ENCODE assay signal across 1 cellular context in the genomic region with DNA sequence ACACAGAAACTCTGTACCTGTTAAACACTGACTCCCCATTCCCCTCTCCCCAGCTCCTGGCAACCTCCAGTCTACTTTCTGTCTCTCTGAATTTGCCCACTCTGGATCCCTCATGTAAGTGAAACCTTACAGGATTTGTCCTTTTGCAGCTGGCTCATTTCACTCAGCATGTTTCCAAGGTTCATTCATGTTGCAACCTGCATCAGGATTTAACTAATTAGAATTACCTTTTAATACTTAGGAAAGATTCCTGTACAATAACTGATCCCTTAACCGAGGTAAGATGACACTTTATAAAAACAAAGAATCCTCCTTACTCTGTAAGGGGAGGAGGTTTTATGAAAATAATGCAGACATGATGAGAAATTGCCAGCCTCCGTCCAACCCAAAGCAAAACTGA.
TF ChIP-seq lines count a peak whose summit lies in the region.

No MANE protein-coding gene starts in this region.

TF ChIP-seq in HEK293, 187 proteins besides CTCF, POLR2A, EP300 and RAD21 (continued from another document):
- TF ChIP-seq, protein P1, sequence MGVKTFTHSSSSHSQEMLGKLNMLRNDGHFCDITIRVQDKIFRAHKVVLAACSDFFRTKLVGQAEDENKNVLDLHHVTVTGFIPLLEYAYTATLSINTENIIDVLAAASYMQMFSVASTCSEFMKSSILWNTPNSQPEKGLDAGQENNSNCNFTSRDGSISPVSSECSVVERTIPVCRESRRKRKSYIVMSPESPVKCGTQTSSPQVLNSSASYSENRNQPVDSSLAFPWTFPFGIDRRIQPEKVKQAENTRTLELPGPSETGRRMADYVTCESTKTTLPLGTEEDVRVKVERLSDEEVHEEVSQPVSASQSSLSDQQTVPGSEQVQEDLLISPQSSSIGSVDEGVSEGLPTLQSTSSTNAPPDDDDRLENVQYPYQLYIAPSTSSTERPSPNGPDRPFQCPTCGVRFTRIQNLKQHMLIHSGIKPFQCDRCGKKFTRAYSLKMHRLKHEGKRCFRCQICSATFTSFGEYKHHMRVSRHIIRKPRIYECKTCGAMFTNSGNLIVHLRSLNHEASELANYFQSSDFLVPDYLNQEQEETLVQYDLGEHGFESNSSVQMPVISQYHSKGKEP (tag by site-specific recombination; IDR thresholded peaks at IDR 0.05), result peak; percentile 93
- peak; percentile 43; the same call in 1 of the 2 replicates for TF ChIP-seq ZNF843 (tag by site-specific recombination; IDR thresholded peaks at IDR 0.05)
- TF ChIP-seq ZNF239 (tag by site-specific recombination; IDR thresholded peaks at IDR 0.05), result no peak
- TF ChIP-seq GFI1B (tag by site-specific recombination; IDR thresholded peaks at IDR 0.05), result peak; percentile 60; the same call in 1 of the 2 replicates
- TF ChIP-seq ZFP69B (tag by site-specific recombination; IDR thresholded peaks at IDR 0.05), result no peak
- TF ChIP-seq ZNF544 (tag by site-specific recombination; IDR thresholded peaks at IDR 0.05), result no peak
- peak; percentile 88 for TF ChIP-seq FEZF1 (tag by site-specific recombination; IDR thresholded peaks at IDR 0.05)
- TF ChIP-seq ZNF433 (tag by site-specific recombination; IDR thresholded peaks at IDR 0.05; ENCODE audit: low read depth), result no peak
- TF ChIP-seq IKZF3 (tag by site-specific recombination; IDR thresholded peaks at IDR 0.05), result no peak; the same call in 1 of the 2 replicates
- TF ChIP-seq WT1 (tag by site-specific recombination; IDR thresholded peaks at IDR 0.05), result peak; percentile 90
